8 cellular contexts compared by ENCODE assay signal in the genomic region with DNA sequence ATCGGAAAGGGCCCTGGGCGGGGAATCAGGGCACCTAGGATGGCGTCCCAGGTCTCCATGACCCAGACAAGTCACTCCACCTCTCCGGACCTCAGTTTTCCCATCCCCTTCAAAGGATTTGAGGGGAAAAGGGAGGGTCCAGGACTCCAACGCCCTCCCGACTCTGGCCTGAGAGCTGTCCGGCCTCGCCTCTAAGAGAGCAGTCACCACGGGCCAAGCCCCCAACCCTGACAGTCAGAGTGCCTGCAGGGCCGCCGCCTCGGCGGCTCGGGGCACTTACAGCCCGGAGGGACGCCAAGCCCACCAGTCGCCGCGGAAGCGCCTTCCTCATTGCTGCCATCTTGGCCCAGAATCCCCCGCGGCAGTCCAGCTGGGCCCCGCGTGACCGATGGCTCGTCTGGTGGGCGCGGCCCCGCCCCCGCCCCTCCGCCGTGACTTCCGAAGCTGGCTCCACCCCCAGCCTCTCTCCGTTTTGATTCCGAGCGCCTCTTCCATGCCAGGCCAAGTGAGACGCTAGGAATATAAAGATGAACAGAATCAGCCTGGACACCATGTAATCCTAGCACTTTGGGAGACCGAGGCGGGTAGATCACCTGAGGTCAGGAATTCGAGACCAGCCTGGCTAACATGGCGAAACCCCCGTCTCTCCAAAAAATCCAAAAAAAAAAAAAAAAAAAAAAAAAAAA. TPM values are rescaled to one million over a fixed set of nuclear protein-coding genes. Genes with fewer than 3 reads are reported as not detected.
A peak's percentile ranks its signal among the peaks of the same experiment; 100 is the strongest.
DNase-seq lines count a peak whose midpoint lies in the region; ATAC-seq and TF ChIP-seq lines count a peak whose summit lies in the region.

A gene (minus strand): TSS at position 354 of the 686 bp plus-strand sequence. CDS start 14 bp downstream, at position 340.

- H3K36me3 Mint-ChIP-seq in type B pancreatic cell = no peaks in the 10 kb centered on the region

- peak; percentile 71 to 91 for TF ChIP-seq POLR2A in adrenal gland (IDR thresholded peaks at IDR 0.05)

- H3K4me3 Mint-ChIP-seq in type B pancreatic cell = peak within 1 kb of the TSS; percentile 96

- DNase-seq in GM04503 (ENCODE audit: low read depth) (peak; percentile 43), NCI-H146 treated with DMSO at 0.1 percent for 48 hours (lab: John Stamatoyannopoulos, UW; ENCODE audit: unreplicated experiment) (peak; percentile 56), adrenal gland (peak; percentile 90 to 95 (median 92)), heart right ventricle (peak; percentile 90 to 93), posterior cingulate gyrus (peak; percentile 87 to 98 (median 92)), type B pancreatic cell (ENCODE audit: extremely low spot score, unreplicated experiment) (peak; percentile 92)

- H3K36me3 ChIP-seq in adrenal gland (replicated peaks in 1 of 2) (no peaks in the 10 kb centered on the region), heart right ventricle (peaks cover 0 to 3% (median 0%) of the 10 kb centered on the region in 9 donors)

- peaks cover 10% of the 10 kb centered on the region for H3K4me1 Mint-ChIP-seq in type B pancreatic cell (ENCODE audit: unreplicated experiment)

- peak within 1 kb of the TSS; percentile 89 for H3K27ac Mint-ChIP-seq in type B pancreatic cell

- no peaks in the 10 kb centered on the region for H3K9me3 Mint-ChIP-seq in type B pancreatic cell

- no peaks in the 10 kb centered on the region for H3K27me3 Mint-ChIP-seq in type B pancreatic cell

- H3K27me3 ChIP-seq in adrenal gland = no peaks in the 10 kb centered on the region
- no peaks in the 10 kb centered on the region for H3K27me3 ChIP-seq in heart right ventricle

- ATAC-seq in HG02571 (IDR thresholded peaks at IDR 0.05; ENCODE audit: unreplicated experiment) (peak; percentile 80), heart right ventricle (peak; percentile 98 to 100 (median 99))

- H3K9me3 ChIP-seq in adrenal gland (replicated peaks in 1 of 3) = no peaks in the 10 kb centered on the region
- H3K9me3 ChIP-seq in heart right ventricle = no peaks in the 10 kb centered on the region

- H3K27ac ChIP-seq in adrenal gland (peak within 1 kb of the TSS; percentile 47 to 94 (median 86)), heart right ventricle (peak within 1 kb of the TSS; percentile 87 to 99 (median 96))

- WGBS in adrenal gland, 4 donors = 0 to 2% (median 1%) methylated on average over 4 to 42 of the region's 42 CpGs
- WGBS in heart right ventricle, 2 donors = 1% methylated on average over 41 to 42 of the region's 42 CpGs

- intact Hi-C loops in T-helper 1 cell treated with Interleukin-12 subunit alpha and Interleukin-12 subunit beta and Interleukin-4 antibody, amounts not matched to agents 30 ng/mL and 1 ng/mL, for 36 hours (cut with micrococcal nuclease) = loop anchor here (1.0 to 2.0 kb wide), 8 partner anchors 13 to 155 kb away; a partner anchor contains a TSS
- intact Hi-C loops in adrenal gland (cut with DNase I) = no loop called here
- intact Hi-C loops in heart right ventricle (cut with DNase I) = loop anchor here in 2 of 10 donors (5.0 to 10.0 kb wide), 2 partner anchors 42 to 200 kb away; a partner anchor contains a TSS
- intact Hi-C loops in posterior cingulate gyrus (cut with DNase I) = loop anchor here (5.0 kb wide), 1 partner anchor 42 kb away; a partner anchor contains a TSS

- peaks cover 0 to 10% of the 10 kb centered on the region in 2 donors for H3K4me1 ChIP-seq in adrenal gland (replicated peaks in 1 of 2)
- H3K4me1 ChIP-seq in heart right ventricle = peaks cover 2 to 22% (median 14%) of the 10 kb centered on the region in 9 donors

- TF ChIP-seq CTCF in adrenal gland (IDR thresholded peaks at IDR 0.05) = no peak
- no peak for TF ChIP-seq CTCF in heart right ventricle (IDR thresholded peaks at IDR 0.05)
- TF ChIP-seq CTCF in type B pancreatic cell (conservative IDR thresholded peaks at IDR 0.05) = no peak

- peak within 1 kb of the TSS; percentile 46 to 92 (median 90) for H3K4me3 ChIP-seq in adrenal gland
- H3K4me3 ChIP-seq in heart right ventricle = peak within 1 kb of the TSS; percentile 74 to 99 (median 92)

RNA-seq across cellular contexts. Expression of the gene that starts here (rescaled TPM):
- 22.4 and 23.4 TPM in 2 replicates for total RNA-seq in T-helper 1 cell treated with Interleukin-12 subunit alpha and Interleukin-12 subunit beta and Interleukin-4 antibody, amounts not matched to agents 30 ng/mL and 1 ng/mL, for 36 hours
- total RNA-seq in adrenal gland (100 to 1,000 TPM in 2 of 8 donors, 10 to 100 TPM in 6; 53.9 to 120 (median 90.7) TPM), heart right ventricle (10 to 100 TPM; 27.8 to 44.3 (median 40.1) TPM), type B pancreatic cell (ENCODE audit: low replicate concordance) (33.7 and 35.8 TPM in 2 replicates)
- polyA plus RNA-seq in adrenal gland (10 to 100 TPM; 38.8 to 83.2 (median 43.3) TPM), heart right ventricle (10 to 100 TPM; 25.7 to 26.9 TPM)

Comparison
In these comparisons a context has a peak if more than half of its experiments do, and no peak if none do; other contexts are left out.
1. Peak in every context shown above with its lines: DNase-seq, ATAC-seq, H3K4me3 ChIP-seq and H3K27ac ChIP-seq.
2. intact Hi-C loops: an anchor here in T-helper 1 cell treated with Interleukin-12 subunit alpha and Interleukin-12 subunit beta and Interleukin-4 antibody, amounts not matched to agents 30 ng/mL and 1 ng/mL, for 36 hours (1.0 to 2.0 kb wide) and posterior cingulate gyrus (5.0 kb wide); none called in adrenal gland.